8 cellular contexts compared by ENCODE assay signal in the genomic region with DNA sequence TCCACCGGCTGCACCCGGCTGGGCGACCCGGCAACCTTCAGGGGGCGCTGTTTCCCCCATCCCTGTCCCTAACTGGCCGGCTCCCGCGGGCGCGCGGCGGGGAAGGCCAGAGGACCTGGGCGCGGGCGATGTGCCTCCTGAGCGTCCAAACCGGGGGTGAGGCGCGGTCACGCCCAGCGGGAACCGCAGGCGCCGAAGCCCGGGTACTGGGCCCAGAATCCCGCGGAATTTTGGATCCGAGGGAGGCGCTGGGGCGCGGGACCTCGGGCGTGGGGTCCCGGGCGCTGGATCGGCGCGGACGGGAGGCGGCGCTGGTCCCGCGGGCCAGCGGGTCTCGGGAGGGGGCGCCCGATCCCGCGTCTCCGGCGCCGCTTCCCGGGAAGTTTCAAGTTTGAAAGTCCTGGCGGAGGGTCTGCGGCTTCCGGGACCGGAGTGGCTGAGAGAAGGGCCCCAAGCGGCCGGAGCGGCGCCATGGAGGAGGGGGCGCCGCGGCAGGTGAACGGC. TPM values are rescaled to one million over a fixed set of nuclear protein-coding genes. Genes with fewer than 3 reads are reported as not detected.
DNase-seq lines count a peak whose midpoint lies in the region; ATAC-seq and TF ChIP-seq lines count a peak whose summit lies in the region.

A gene (plus strand): TSS at position 59 of the 504 bp plus-strand sequence. CDS start 413 bp downstream, at position 472.

- H3K36me3 Mint-ChIP-seq in activated naive CD4-positive, alpha-beta T cell treated with anti-CD3 and anti-CD28 coated beads, Interleukin-2, amount 10 ng/mL, durations not matched to agents 7 days and 5 days = no peaks in the 10 kb centered on the region

- H3K4me3 Mint-ChIP-seq in activated naive CD4-positive, alpha-beta T cell treated with anti-CD3 and anti-CD28 coated beads, Interleukin-2, amount 10 ng/mL, durations not matched to agents 7 days and 5 days = peak within 1 kb of the TSS; percentile 89

- peak; percentile 48; the same call in 1 of the 2 replicates for TF ChIP-seq RAD21 in Ishikawa (IDR thresholded peaks at IDR 0.05; ENCODE audit: low read depth)

- no peak for TF ChIP-seq EP300 in Ishikawa (IDR thresholded peaks at IDR 0.05; ENCODE audit: borderline replicate concordance)
- TF ChIP-seq EP300 in ovary (IDR thresholded peaks at IDR 0.05) = no peak

- intact Hi-C loops in ovary (cut with DNase I) = loop anchor here in 1 of 4 donors (2.0 kb wide), 1 partner anchor 68 kb away; no protein-coding TSS in a partner anchor
- intact Hi-C loops in tibial artery (cut with DNase I; ENCODE audit: low total_unique reads) = no loop called here

- peak; percentile 22 for TF ChIP-seq POLR2A in ovary (IDR thresholded peaks at IDR 0.05)

- peak; percentile 72 for ATAC-seq in GM21447 (IDR thresholded peaks at IDR 0.05; ENCODE audit: unreplicated experiment)

- H3K27me3 Mint-ChIP-seq in activated naive CD4-positive, alpha-beta T cell treated with anti-CD3 and anti-CD28 coated beads, Interleukin-2, amount 10 ng/mL, durations not matched to agents 7 days and 5 days = peaks cover 18% of the 10 kb centered on the region

- H3K27ac ChIP-seq in ovary = peak within 1 kb of the TSS; percentile 54
- peak within 1 kb of the TSS; percentile 70 to 80 for H3K27ac ChIP-seq in tibial artery

- H3K27me3 ChIP-seq in ovary (no peaks in the 10 kb centered on the region), tibial artery (no peaks in the 10 kb centered on the region)

- H3K9me3 Mint-ChIP-seq in activated naive CD4-positive, alpha-beta T cell treated with anti-CD3 and anti-CD28 coated beads, Interleukin-2, amount 10 ng/mL, durations not matched to agents 7 days and 5 days = no peaks in the 10 kb centered on the region

- H3K4me1 Mint-ChIP-seq in activated naive CD4-positive, alpha-beta T cell treated with anti-CD3 and anti-CD28 coated beads, Interleukin-2, amount 10 ng/mL, durations not matched to agents 7 days and 5 days = peaks cover 16% of the 10 kb centered on the region

- TF ChIP-seq CTCF in ovary (IDR thresholded peaks at IDR 0.05) (peak; percentile 87 to 94 (median 89)), tibial artery (IDR thresholded peaks at IDR 0.05) (peak; percentile 84 to 86)

- CTCF ChIA-PET in activated naive CD4-positive, alpha-beta T cell treated with anti-CD3 and anti-CD28 coated beads, Interleukin-2, amount 10 ng/mL, durations not matched to agents 7 days and 5 days (lab: Charles Lee) = interaction anchor here (0.7 to 1.4 kb wide), 7 partner anchors 8 to 61 kb away, joined by 3 to 9 read pairs (median 3); a partner anchor contains a TSS

- 0 to 2% (median 0%) methylated on average over 41 to 65 of the region's 65 CpGs for WGBS in ovary, 3 donors

- peaks cover 1% of the 10 kb centered on the region for H3K4me1 ChIP-seq in ovary (ENCODE audit: insufficient read depth)
- peaks cover 0 to 21% (median 10%) of the 10 kb centered on the region in 4 donors for H3K4me1 ChIP-seq in tibial artery

- H3K36me3 ChIP-seq in ovary = no peaks in the 10 kb centered on the region
- H3K36me3 ChIP-seq in tibial artery = no peaks in the 10 kb centered on the region

- H3K9me3 ChIP-seq in ovary = no peaks in the 10 kb centered on the region
- no peaks in the 10 kb centered on the region for H3K9me3 ChIP-seq in tibial artery

- DNase-seq in DMS153 treated with DMSO at 0.1 percent for 48 hours (lab: John Stamatoyannopoulos, UW; ENCODE audit: unreplicated experiment) (peak; percentile 67), SK-N-DZ (ENCODE audit: low spot score) (peak; percentile 87), glomerular visceral epithelial cell (ENCODE audit: extremely low spot score) (peak; percentile 89), ovary (peak; percentile 83 to 92 (median 89)), tibial artery (peak; percentile 80 to 90)
- DNase-seq in activated naive CD4-positive, alpha-beta T cell treated with anti-CD3 and anti-CD28 coated beads, Interleukin-2, amount 10 ng/mL, durations not matched to agents 7 days and 5 days = peak; percentile 92

- peak within 1 kb of the TSS; percentile 68 for H3K4me3 ChIP-seq in ovary
- peak within 1 kb of the TSS; percentile 72 for H3K4me3 ChIP-seq in tibial artery

- peak within 1 kb of the TSS; percentile 71 for H3K27ac Mint-ChIP-seq in activated naive CD4-positive, alpha-beta T cell treated with anti-CD3 and anti-CD28 coated beads, Interleukin-2, amount 10 ng/mL, durations not matched to agents 7 days and 5 days

TF ChIP-seq in Ishikawa, 13 proteins besides CTCF, POLR2A, EP300 and RAD21:
- TF ChIP-seq, protein P1, sequence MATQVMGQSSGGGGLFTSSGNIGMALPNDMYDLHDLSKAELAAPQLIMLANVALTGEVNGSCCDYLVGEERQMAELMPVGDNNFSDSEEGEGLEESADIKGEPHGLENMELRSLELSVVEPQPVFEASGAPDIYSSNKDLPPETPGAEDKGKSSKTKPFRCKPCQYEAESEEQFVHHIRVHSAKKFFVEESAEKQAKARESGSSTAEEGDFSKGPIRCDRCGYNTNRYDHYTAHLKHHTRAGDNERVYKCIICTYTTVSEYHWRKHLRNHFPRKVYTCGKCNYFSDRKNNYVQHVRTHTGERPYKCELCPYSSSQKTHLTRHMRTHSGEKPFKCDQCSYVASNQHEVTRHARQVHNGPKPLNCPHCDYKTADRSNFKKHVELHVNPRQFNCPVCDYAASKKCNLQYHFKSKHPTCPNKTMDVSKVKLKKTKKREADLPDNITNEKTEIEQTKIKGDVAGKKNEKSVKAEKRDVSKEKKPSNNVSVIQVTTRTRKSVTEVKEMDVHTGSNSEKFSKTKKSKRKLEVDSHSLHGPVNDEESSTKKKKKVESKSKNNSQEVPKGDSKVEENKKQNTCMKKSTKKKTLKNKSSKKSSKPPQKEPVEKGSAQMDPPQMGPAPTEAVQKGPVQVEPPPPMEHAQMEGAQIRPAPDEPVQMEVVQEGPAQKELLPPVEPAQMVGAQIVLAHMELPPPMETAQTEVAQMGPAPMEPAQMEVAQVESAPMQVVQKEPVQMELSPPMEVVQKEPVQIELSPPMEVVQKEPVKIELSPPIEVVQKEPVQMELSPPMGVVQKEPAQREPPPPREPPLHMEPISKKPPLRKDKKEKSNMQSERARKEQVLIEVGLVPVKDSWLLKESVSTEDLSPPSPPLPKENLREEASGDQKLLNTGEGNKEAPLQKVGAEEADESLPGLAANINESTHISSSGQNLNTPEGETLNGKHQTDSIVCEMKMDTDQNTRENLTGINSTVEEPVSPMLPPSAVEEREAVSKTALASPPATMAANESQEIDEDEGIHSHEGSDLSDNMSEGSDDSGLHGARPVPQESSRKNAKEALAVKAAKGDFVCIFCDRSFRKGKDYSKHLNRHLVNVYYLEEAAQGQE (IDR thresholded peaks at IDR 0.05; ENCODE audit: low read depth) = no peak
- TF ChIP-seq YY1 (IDR thresholded peaks at IDR 0.05; ENCODE audit: low read depth) (0 out of 2 replicates have a peak, but pooled peaks have one; percentile 10), ZBTB7A (IDR thresholded peaks at IDR 0.05; ENCODE audit: low read depth) (peak; percentile 88), TAF1 (IDR thresholded peaks at IDR 0.05; ENCODE audit: low read depth) (peak; percentile 51; the same call in 1 of the 2 replicates), CREB1 (IDR thresholded peaks at IDR 0.05; ENCODE audit: low read depth) (no peak), FOXM1 (IDR thresholded peaks at IDR 0.05; ENCODE audit: borderline replicate concordance, low read depth) (no peak)
- TF ChIP-seq, protein P2, sequence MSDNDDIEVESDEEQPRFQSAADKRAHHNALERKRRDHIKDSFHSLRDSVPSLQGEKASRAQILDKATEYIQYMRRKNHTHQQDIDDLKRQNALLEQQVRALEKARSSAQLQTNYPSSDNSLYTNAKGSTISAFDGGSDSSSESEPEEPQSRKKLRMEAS (IDR thresholded peaks at IDR 0.05) = 0 out of 2 replicates have a peak, but pooled peaks have one; percentile 21

RNA-seq across cellular contexts. Expression of the gene that starts here (rescaled TPM):
- polyA plus RNA-seq in SK-N-DZ (2014; cell fraction: cytosol; rRNA removed) = 11.3 and 16.0 TPM in 2 replicates
- 34.4 and 38.4 TPM in 2 replicates for polyA plus RNA-seq in SK-N-DZ (2014; cell fraction: nucleus; rRNA removed)
- 1 to 10 TPM; 1.4 to 7.6 (median 4.2) TPM for total RNA-seq in ovary
- polyA plus RNA-seq in ovary = 1 to 10 TPM; 1.3 to 4.6 TPM

Comparison
In these comparisons a context has a peak if more than half of its experiments do, and no peak if none do; other contexts are left out.
1. Peak in every context shown above with its lines: DNase-seq, ATAC-seq, H3K4me3 ChIP-seq and H3K27ac ChIP-seq.